In the genomic region with DNA sequence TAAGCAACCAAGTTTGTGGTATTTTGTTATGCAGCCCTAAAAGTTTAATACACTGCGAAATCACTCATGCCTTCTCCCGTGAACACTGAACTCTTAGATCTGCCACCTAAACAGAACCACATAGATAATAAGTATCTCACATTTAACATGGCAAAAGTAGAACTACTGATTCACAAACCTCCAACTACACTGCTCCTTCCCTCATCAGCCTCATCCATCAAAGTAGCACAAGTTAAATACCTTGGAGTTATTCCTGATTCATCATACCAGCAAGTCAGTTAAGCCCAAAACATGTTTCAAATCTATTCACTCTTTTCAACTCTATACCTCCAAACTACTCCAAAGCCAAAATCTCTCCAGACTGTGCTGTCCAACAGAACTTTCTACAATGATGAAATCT, we compare ENCODE assay signal across 27 cellular contexts.
A peak's percentile ranks its signal among the peaks of the same experiment; 100 is the strongest.
DNase-seq lines count a peak whose midpoint lies in the region; ATAC-seq, FAIRE-seq and TF ChIP-seq lines count a peak whose summit lies in the region.
"Had no signal": no experiment of that assay in that cellular context is flagged by ENCODE, and none has a peak within 500 bp of the region (broad histone marks: within the 10 kb centered on the region; RNA-seq: fewer than 3 reads in every experiment).

No MANE protein-coding gene starts in this region.

- H3K4me1 Mint-ChIP-seq in activated CD4-positive, alpha-beta T cell treated with anti-CD3 and anti-CD28 coated beads, Interleukin-2, amount 10 ng/mL, durations not matched to agents 7 days and 5 days = no peaks in the 10 kb centered on the region
- H3K4me1 Mint-ChIP-seq: CD14-positive monocyte; CD4-positive, alpha-beta memory T cell; CD8-positive, alpha-beta memory T cell had no signal

- H3K9me3 Mint-ChIP-seq in activated CD4-positive, alpha-beta T cell treated with anti-CD3 and anti-CD28 coated beads, Interleukin-2, amount 10 ng/mL, durations not matched to agents 7 days and 5 days = peaks cover 17% of the 10 kb centered on the region
- H3K9me3 Mint-ChIP-seq: CD8-positive, alpha-beta memory T cell had no signal

- FAIRE-seq in HTR-8/SVneo (lab: Jason Lieb, UNC) (peak; percentile 9), GM19239 (lab: Jason Lieb, UNC) (no peak)
- FAIRE-seq: A549, GM12892, GM18507 had no signal

- ATAC-seq in HG02610 (IDR thresholded peaks at IDR 0.05; ENCODE audit: unreplicated experiment) = no peak
- ATAC-seq: A549, GM12878 had no signal

- peaks cover 42% of the 10 kb centered on the region for H3K36me3 Mint-ChIP-seq in activated CD4-positive, alpha-beta T cell treated with anti-CD3 and anti-CD28 coated beads, Interleukin-2, amount 10 ng/mL, durations not matched to agents 7 days and 5 days (ENCODE audit: low read depth)

- H3K4me3 ChIP-seq in AG10803 (ENCODE audit: low read length) (no peak overlapping the region), fibroblast of the aortic adventitia (ENCODE audit: low read depth, low read length) (no peak overlapping the region)
- H3K4me3 ChIP-seq: A549, BLaER1, GM12878 had no signal

- POLR2A ChIA-PET in activated CD4-positive, alpha-beta T cell treated with anti-CD3 and anti-CD28 coated beads, Interleukin-2, amount 10 ng/mL, durations not matched to agents 7 days and 5 days (lab: Charles Lee) = no interaction called here

- no peak overlapping the region for H3K27ac Mint-ChIP-seq in activated CD4-positive, alpha-beta T cell treated with anti-CD3 and anti-CD28 coated beads, Interleukin-2, amount 10 ng/mL, durations not matched to agents 7 days and 5 days
- H3K27ac Mint-ChIP-seq: CD14-positive monocyte; CD4-positive, alpha-beta memory T cell; CD4-positive, CD25-positive, alpha-beta regulatory T cell; CD8-positive, alpha-beta memory T cell had no signal

- no peaks in the 10 kb centered on the region for H3K27me3 Mint-ChIP-seq in activated CD4-positive, alpha-beta T cell treated with anti-CD3 and anti-CD28 coated beads, Interleukin-2, amount 10 ng/mL, durations not matched to agents 7 days and 5 days
- H3K27me3 Mint-ChIP-seq: CD4-positive, alpha-beta memory T cell; CD4-positive, CD25-positive, alpha-beta regulatory T cell; CD8-positive, alpha-beta memory T cell had no signal

- TF ChIP-seq CTCF in AG10803 (conservative IDR thresholded peaks at IDR 0.05; ENCODE audit: low read length) (no peak), fibroblast of the aortic adventitia (IDR thresholded peaks at IDR 0.05; ENCODE audit: insufficient read depth, low read length) (no peak)

- CTCF ChIA-PET in activated CD4-positive, alpha-beta T cell treated with anti-CD3 and anti-CD28 coated beads, Interleukin-2, amount 10 ng/mL, durations not matched to agents 7 days and 5 days (lab: Charles Lee) = no interaction called here

- no peak overlapping the region for H3K4me3 Mint-ChIP-seq in activated CD4-positive, alpha-beta T cell treated with anti-CD3 and anti-CD28 coated beads, Interleukin-2, amount 10 ng/mL, durations not matched to agents 7 days and 5 days
- H3K4me3 Mint-ChIP-seq: CD14-positive monocyte; CD4-positive, alpha-beta memory T cell; CD4-positive, CD25-positive, alpha-beta regulatory T cell; CD8-positive, alpha-beta memory T cell had no signal

- DNase-seq in AG10803 (ENCODE audit: low read depth) (peak; percentile 23), HTR-8/SVneo (ENCODE audit: insufficient read length, low spot score) (no peak), amniotic epithelial cell (ENCODE audit: low read depth) (peak; percentile 24), fibroblast of the aortic adventitia (ENCODE audit: low read depth) (peak; percentile 21), GM19239 (ENCODE audit: insufficient read length, low spot score) (no peak), NCI-H146 (lab: John Stamatoyannopoulos, UW) (no peak)
- no peak for DNase-seq in activated CD4-positive, alpha-beta T cell treated with anti-CD3 and anti-CD28 coated beads, Interleukin-2, amount 10 ng/mL, durations not matched to agents 7 days and 5 days
- DNase-seq: BE2C; C1 segment of cervical spinal cord; CD4-positive, alpha-beta memory T cell; CD4-positive, CD25-positive, alpha-beta regulatory T cell; CD8-positive, alpha-beta memory T cell; COR-L47; DMS 273 treated with DMSO at 0.1 percent for 48 hours; DMS153; DMS53; DMS79; DND-41; EL; GDM1 had no signal

Comparison
In these comparisons a context has a peak if more than half of its experiments do, and no peak if none do; other contexts are left out.
1. DNase-seq: peak in AG10803 (single experiment), amniotic epithelial cell (single experiment) and fibroblast of the aortic adventitia (single experiment); none in HTR-8/SVneo (single experiment), activated CD4-positive, alpha-beta T cell treated with anti-CD3 and anti-CD28 coated beads, Interleukin-2, amount 10 ng/mL, durations not matched to agents 7 days and 5 days (single experiment), GM19239 (single experiment) and NCI-H146 (single experiment).